Comparison of ENCODE assay signal across 13 cellular contexts in the genomic region with DNA sequence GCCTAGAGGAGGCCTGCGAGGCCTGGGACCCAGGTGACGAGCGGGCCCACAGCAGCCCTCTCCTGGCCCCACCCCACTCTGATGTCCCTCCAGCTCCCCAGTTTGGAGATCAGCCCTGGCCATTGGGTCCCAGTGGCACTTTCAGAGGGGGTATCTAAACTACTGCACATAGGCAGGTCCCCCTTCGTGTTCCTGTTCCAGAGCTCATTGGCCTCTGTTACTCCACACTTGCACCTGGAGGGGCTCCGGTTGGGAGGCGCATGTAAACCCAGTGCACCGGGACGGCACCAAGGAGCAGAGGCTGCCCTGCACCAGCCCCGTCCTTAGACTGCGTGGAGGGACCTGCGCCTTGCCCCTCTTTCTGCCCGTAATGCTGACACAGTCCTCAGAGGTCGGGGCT. TPM values are rescaled to one million over a fixed set of nuclear protein-coding genes. Genes with fewer than 3 reads are reported as not detected.
A peak's percentile ranks its signal among the peaks of the same experiment; 100 is the strongest.
DNase-seq lines count a peak whose midpoint lies in the region; ATAC-seq and TF ChIP-seq lines count a peak whose summit lies in the region.
"Had no signal": no experiment of that assay in that cellular context is flagged by ENCODE, and none has a peak within 500 bp of the region (broad histone marks: within the 10 kb centered on the region; RNA-seq: fewer than 3 reads in every experiment).

No MANE protein-coding gene starts in this region.

- no peaks in the 10 kb centered on the region for H3K79me1 ChIP-seq in H9 (ENCODE audit: insufficient read depth, low read depth, low read length, poor library complexity, severe bottlenecking)

- H3K4me1 Mint-ChIP-seq in H9 (peaks cover 15 to 16% of the 10 kb centered on the region in 2 experiments), neural crest cell (peaks cover 4% of the 10 kb centered on the region)
- H3K4me1 Mint-ChIP-seq: IgD-negative memory B cell had no signal

- H2BK20ac ChIP-seq in H9 (ENCODE audit: low read depth, low read length, poor library complexity, severe bottlenecking) = no peak overlapping the region

- H3K4me1 ChIP-seq in H9 (ENCODE audit: insufficient read depth, low read length) (no peaks in the 10 kb centered on the region), spleen (no peaks in the 10 kb centered on the region)
- H3K4me1 ChIP-seq: A549 had no signal

- no peaks in the 10 kb centered on the region for H3K23me2 ChIP-seq in H9 (ENCODE audit: insufficient read length, low read depth, low read length, poor library complexity, severe bottlenecking)

- no peak overlapping the region for H3K18ac ChIP-seq in H9 (ENCODE audit: insufficient read length, low read depth, low read length)

- no peak overlapping the region for H3K4ac ChIP-seq in H9 (ENCODE audit: low read depth, low read length)

- no peak overlapping the region for H3K4me3 Mint-ChIP-seq in H9
- no peak overlapping the region for H3K4me3 Mint-ChIP-seq in neural crest cell
- H3K4me3 Mint-ChIP-seq: CD4-positive, CD25-positive, alpha-beta regulatory T cell; HFFc6; IgD-negative memory B cell had no signal

- H3K27ac Mint-ChIP-seq in H9 (peak overlapping the region in 2 of 3 experiments; percentile 27 to 83; a peak in 1 of 7 replicates), neural crest cell (ENCODE audit: unreplicated experiment) (peak overlapping the region; percentile 67)
- H3K27ac Mint-ChIP-seq: HFFc6 had no signal

- H3T11ph ChIP-seq in H9 (ENCODE audit: low read length) = no peak overlapping the region

- H4K8ac ChIP-seq in H9 (replicated peaks; ENCODE audit: insufficient read length, low read depth, low read length) = no peak overlapping the region

- intact Hi-C loops in spleen (cut with DNase I; ENCODE audit: low total_unique reads) = no loop called here

- H2BK15ac ChIP-seq in H9 (ENCODE audit: low read depth, low read length) = no peak overlapping the region

- no peak overlapping the region for H3K9ac ChIP-seq in H9 (ENCODE audit: extremely low read depth, insufficient read length, low read length)

- peaks cover 6 to 30% (median 24%) of the 10 kb centered on the region in 3 experiments; a peak in 6 of 7 replicates for H3K36me3 Mint-ChIP-seq in H9 (ENCODE audit: insufficient read depth in 1 of 3, low read depth in 3 of 3)
- peaks cover 3% of the 10 kb centered on the region for H3K36me3 Mint-ChIP-seq in neural crest cell (ENCODE audit: low read depth)

- no peak for DNase-seq in H9
- DNase-seq in neural crest cell (ENCODE audit: low read depth, low spot score) = no peak
- peak; percentile 44 for DNase-seq in spleen
- DNase-seq in NCI-H2171 (lab: John Stamatoyannopoulos, UW) = no peak
- no peak for DNase-seq in NCI-H345 (lab: John Stamatoyannopoulos, UW)
- DNase-seq in caudate nucleus (lab: John Stamatoyannopoulos, UW) = no peak
- DNase-seq: CD4-positive, CD25-positive, alpha-beta regulatory T cell; GOT3; HCEC 1CT; HFFc6 had no signal

- H2AK5ac ChIP-seq in H9 (ENCODE audit: insufficient read length, low read length) = no peak overlapping the region

- no peak overlapping the region; the same call in 1 of the 2 replicates for H3K14ac ChIP-seq in H9 (ENCODE audit: insufficient read depth, low read length)

- H3K27ac ChIP-seq in H9 (ENCODE audit: insufficient read length, low read depth, low read length) = no peak overlapping the region
- H3K27ac ChIP-seq in spleen = no peak overlapping the region
- no peak overlapping the region for H3K27ac ChIP-seq in caudate nucleus (ENCODE audit: low read depth, low read length)
- H3K27ac ChIP-seq: A549 had no signal

- WGBS in H9 (ENCODE audit: extremely low coverage, insufficient read length, low lambda C conversion rate) = no CpG with 5 or more reads among the region's 13 CpGs
- WGBS in spleen, 5 donors = 94 to 99% (median 97%) methylated on average over 13 of the region's 13 CpGs

- ATAC-seq in GM19351 (IDR thresholded peaks at IDR 0.05; ENCODE audit: unreplicated experiment) = no peak

- no peaks in the 10 kb centered on the region for H3K9me3 Mint-ChIP-seq in H9
- H3K9me3 Mint-ChIP-seq in neural crest cell = no peaks in the 10 kb centered on the region
- H3K9me3 Mint-ChIP-seq: CD4-positive, CD25-positive, alpha-beta regulatory T cell; HFFc6; IgD-negative memory B cell had no signal

- H3K4me2 ChIP-seq in H9 (ENCODE audit: insufficient read depth, insufficient read length, low read length) = no peak overlapping the region
- H3K4me2 ChIP-seq: A549 had no signal

- no peak overlapping the region for H3K4me3 ChIP-seq in spleen
- H3K4me3 ChIP-seq: A549 had no signal

- no peak overlapping the region for H2BK5ac ChIP-seq in H9 (ENCODE audit: insufficient read length, low read length)

- H3K27me3 Mint-ChIP-seq in H9 (ENCODE audit: low read depth) (no peaks in the 10 kb centered on the region), neural crest cell (ENCODE audit: low read depth) (no peaks in the 10 kb centered on the region)
- H3K27me3 Mint-ChIP-seq: CD4-positive, CD25-positive, alpha-beta regulatory T cell; IgD-negative memory B cell had no signal

- H2BK120ac ChIP-seq in H9 (ENCODE audit: low read depth, low read length, poor library complexity, severe bottlenecking) = no peak overlapping the region

- no peaks in the 10 kb centered on the region for H3K79me2 ChIP-seq in H9 (ENCODE audit: insufficient read depth, low read length)

- H4K5ac ChIP-seq in H9 (ENCODE audit: insufficient read length, low read depth, low read length) = no peak overlapping the region

- H3K36me3 ChIP-seq in spleen = peaks cover 0 to 80% (median 27%) of the 10 kb centered on the region in 6 donors

- no peak overlapping the region for H4K91ac ChIP-seq in H9 (ENCODE audit: insufficient read length, low read depth, low read length)

- no peak overlapping the region for H3K23ac ChIP-seq in H9 (ENCODE audit: insufficient read length, low read depth, low read length)

- no peaks in the 10 kb centered on the region for H4K20me1 ChIP-seq in H9 (ENCODE audit: control insufficient read depth, insufficient read depth, insufficient read length)

- H2BK12ac ChIP-seq in H9 (ENCODE audit: insufficient read length, low read depth, low read length) = no peak overlapping the region

- H3K27me3 ChIP-seq in H9 (ENCODE audit: insufficient read depth, low read length) (no peaks in the 10 kb centered on the region), spleen (replicated peaks in 1 of 7) (no peaks in the 10 kb centered on the region)

- TF ChIP-seq CTCF in H9 (conservative IDR thresholded peaks at IDR 0.05) (no peak), neural crest cell (conservative IDR thresholded peaks at IDR 0.05) (no peak), spleen (IDR thresholded peaks at IDR 0.05 in 8 of 11, conservative IDR thresholded peaks at IDR 0.05 in 3 of 11) (no peak)

- no peak overlapping the region for H3K56ac ChIP-seq in H9 (ENCODE audit: insufficient read length, low read depth, low read length)

- H3K9me3 ChIP-seq in H9 (ENCODE audit: control insufficient read depth, low read depth, low read length) (no peaks in the 10 kb centered on the region), spleen (no peaks in the 10 kb centered on the region)
- H3K9me3 ChIP-seq: A549 had no signal

- TF ChIP-seq POLR2A in spleen (IDR thresholded peaks at IDR 0.05) = no peak

- no peak overlapping the region for H2AFZ ChIP-seq in H9 (ENCODE audit: low read length)

RNA-seq across cellular contexts. Expression of gene TRMT44, which starts 34.3 kb away (rescaled TPM):
- total RNA-seq in H9 (2021) (22.8 and 28.3 TPM in 2 replicates), neural crest cell (20.1 and 24.7 TPM in 2 replicates), spleen (10 to 100 TPM; 18.9 to 28.3 (median 25.2) TPM)
- polyA plus RNA-seq in spleen = 1 to 10 TPM; 5.7 to 8.0 (median 5.9) TPM

RNA-seq across cellular contexts. Expression of gene ACOX3, which starts 34.3 kb away (rescaled TPM):
- total RNA-seq in H9 (2021) = 13.1 and 13.8 TPM in 2 replicates
- 16.6 and 24.6 TPM in 2 replicates for total RNA-seq in neural crest cell
- total RNA-seq in spleen = 10 to 100 TPM; 16.1 to 26.5 (median 21.7) TPM
- polyA plus RNA-seq in spleen = 10 to 100 TPM; 11.3 to 16.1 (median 15.0) TPM
